ENCODE assay signal across 8 cellular contexts in genomic region chr5:76372320-76373054, GRCh38. TPM values are rescaled to one million over a fixed set of nuclear protein-coding genes. Genes with fewer than 3 reads are reported as not detected.
DNase-seq lines count a peak whose midpoint lies in the region; ATAC-seq and TF ChIP-seq lines count a peak whose summit lies in the region.

No MANE protein-coding gene starts in this region.

- CTCF ChIA-PET in RWPE1 (lab: Yijun Ruan, JAX) = interaction anchor here (1.3 kb wide), 1 partner anchor 32 kb away, joined by 4 read pairs; no protein-coding TSS in a partner anchor
- CTCF ChIA-PET in HEK293T (lab: Yijun Ruan, JAX) = interaction anchor here (0.6 kb wide), 1 partner anchor 868 kb away, joined by 3 read pairs; no protein-coding TSS in a partner anchor

- no peak for TF ChIP-seq CTCF in RWPE1 (conservative IDR thresholded peaks at IDR 0.05; ENCODE audit: low read depth)
- TF ChIP-seq CTCF in esophagus squamous epithelium (IDR thresholded peaks at IDR 0.05) = no peak
- TF ChIP-seq CTCF in upper lobe of right lung (IDR thresholded peaks at IDR 0.05) = no peak

- DNase-seq in GOT3 (lab: John Stamatoyannopoulos, UW) (peak; percentile 16), RWPE1 (ENCODE audit: low spot score) (peak; percentile 96), esophagus squamous epithelium (lab: John Stamatoyannopoulos, UW) (no peak), putamen (ENCODE audit: low spot score) (peak; percentile 15), upper lobe of right lung (no peak), HEK293T (ENCODE audit: extremely low spot score) (no peak)

- ATAC-seq in GM19035 (IDR thresholded peaks at IDR 0.05; ENCODE audit: unreplicated experiment) = no peak
- ATAC-seq in upper lobe of right lung = no peak
- no peak for ATAC-seq in GM18519 (IDR thresholded peaks at IDR 0.05; ENCODE audit: low FRiP score, unreplicated experiment)

- no peaks in the 10 kb centered on the region for H3K36me3 ChIP-seq in esophagus squamous epithelium
- no peaks in the 10 kb centered on the region for H3K36me3 ChIP-seq in upper lobe of right lung

- intact Hi-C loops in esophagus squamous epithelium (cut with DNase I) (no loop called here), upper lobe of right lung (cut with DNase I) (no loop called here)

- H3K27me3 ChIP-seq in esophagus squamous epithelium (no peaks in the 10 kb centered on the region), upper lobe of right lung (no peaks in the 10 kb centered on the region)

- H3K4me3 ChIP-seq in esophagus squamous epithelium (no peak overlapping the region), upper lobe of right lung (no peak overlapping the region)

- H3K4me1 ChIP-seq in esophagus squamous epithelium = peaks cover 0 to 19% (median 10%) of the 10 kb centered on the region in 3 donors
- H3K4me1 ChIP-seq in upper lobe of right lung = no peaks in the 10 kb centered on the region

- WGBS in esophagus squamous epithelium, 2 donors = 32 to 38% methylated on average over 9 to 10 of the region's 11 CpGs

- H3K9me3 ChIP-seq in esophagus squamous epithelium = no peaks in the 10 kb centered on the region
- no peaks in the 10 kb centered on the region for H3K9me3 ChIP-seq in upper lobe of right lung

- TF ChIP-seq POLR2A in esophagus squamous epithelium (IDR thresholded peaks at IDR 0.05) = no peak

- POLR2A ChIA-PET in RWPE1 (lab: Yijun Ruan, JAX; ENCODE audit: low non-redundant PET) (no interaction called here), HEK293T (lab: Yijun Ruan, JAX) (no interaction called here)

- H3K27ac ChIP-seq in RWPE1 = no peak overlapping the region
- H3K27ac ChIP-seq in esophagus squamous epithelium = peak overlapping the region in 3 of 4 donors; percentile 16 to 69 (median 62)
- H3K27ac ChIP-seq in upper lobe of right lung = no peak overlapping the region

TF ChIP-seq in HEK293T, 16 proteins besides CTCF, POLR2A, EP300 and RAD21:
- no peak for TF ChIP-seq LEF1 (IDR thresholded peaks at IDR 0.05; ENCODE audit: borderline replicate concordance)
- no peak for TF ChIP-seq CTBP1 (IDR thresholded peaks at IDR 0.05; ENCODE audit: borderline replicate concordance)
- TF ChIP-seq NFRKB (IDR thresholded peaks at IDR 0.05) = no peak
- no peak for TF ChIP-seq ARNT (IDR thresholded peaks at IDR 0.05)

RNA-seq across cellular contexts. Expression of gene IQGAP2, which starts 30.6 kb away (rescaled TPM):
- 10 to 100 TPM in 1 of 4 donors, 1 to 10 TPM in 3; 3.0 to 16.6 (median 5.9) TPM for total RNA-seq in esophagus squamous epithelium
- 31.0 TPM for total RNA-seq in upper lobe of right lung

Comparison
In these comparisons a context has a peak if more than half of its experiments do, and no peak if none do; other contexts are left out.
1. DNase-seq: peak in GOT3 (single experiment), RWPE1 (single experiment) and putamen (single experiment); none in esophagus squamous epithelium (single experiment), upper lobe of right lung (single experiment) and HEK293T (single experiment).
2. H3K27ac ChIP-seq: peak in esophagus squamous epithelium (3 of 4); none in RWPE1 (single experiment) and upper lobe of right lung (single experiment).